ENCODE assay signal across 30 cellular contexts in the genomic region with DNA sequence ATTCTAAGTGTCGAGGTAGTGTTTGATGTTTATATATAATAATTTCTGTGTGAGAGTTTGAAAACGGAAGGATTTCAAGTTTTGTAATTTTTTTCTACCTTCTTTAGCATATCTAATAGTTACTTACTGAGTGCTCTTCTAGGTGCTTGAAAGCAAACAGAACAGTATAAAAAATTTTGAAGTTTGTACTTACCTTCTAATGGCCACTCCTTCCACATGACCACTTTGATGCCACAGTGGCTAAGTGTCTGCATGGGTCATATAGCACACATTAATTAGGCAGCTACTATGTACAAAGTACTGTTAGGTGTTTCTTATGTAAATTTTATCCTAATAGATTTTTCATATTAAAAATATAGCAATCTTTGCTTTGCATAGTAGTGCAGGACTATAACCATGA.
"Had no signal": no experiment of that assay in that cellular context is flagged by ENCODE, and none has a peak within 500 bp of the region (broad histone marks: within the 10 kb centered on the region; RNA-seq: fewer than 3 reads in every experiment).

No MANE protein-coding gene starts in this region.

- H3K4me3 Mint-ChIP-seq: activated CD8-positive, alpha-beta T cell treated with anti-CD3 and anti-CD28 coated beads for 36 hours; activated naive CD4-positive, alpha-beta T cell treated with anti-CD3 and anti-CD28 coated beads for 36 hours; activated T-cell treated with anti-CD3 and anti-CD28 coated beads, Interleukin-2, amount 50 U/mL, for 4 hours; activated T-helper 1 cell treated with anti-CD3 and anti-CD28 coated beads, Interleukin-12 subunit alpha, Interleukin-12 subunit beta, Interleukin-2, Interleukin-4 antibody, amounts not matched to agents 30 ng/mL and 10 ng/mL and 1 ng/mL, durations not matched to agents 14 hours and 24 hours and 36 hours had no signal

- H3K27me3 ChIP-seq: adrenal gland, body of pancreas, breast epithelium, SJCRH30 had no signal

- H3K9me3 Mint-ChIP-seq: activated CD8-positive, alpha-beta T cell treated with anti-CD3 and anti-CD28 coated beads for 36 hours; activated naive CD4-positive, alpha-beta T cell treated with anti-CD3 and anti-CD28 coated beads for 36 hours; activated naive CD4-positive, alpha-beta T cell treated with anti-CD3 and anti-CD28 coated beads, Interleukin-2, amount 50 U/mL, for 72 hours; activated T-cell treated with anti-CD3 and anti-CD28 coated beads, Interleukin-2, amount 50 U/mL, for 4 hours; activated T-helper 1 cell treated with anti-CD3 and anti-CD28 coated beads, Interleukin-12 subunit alpha, Interleukin-12 subunit beta, Interleukin-2, Interleukin-4 antibody, amounts not matched to agents 30 ng/mL and 10 ng/mL and 1 ng/mL, durations not matched to agents 14 hours and 24 hours and 36 hours had no signal

- H3K27me3 Mint-ChIP-seq: activated CD8-positive, alpha-beta T cell treated with anti-CD3 and anti-CD28 coated beads for 36 hours had no signal

- H3K9me3 ChIP-seq: adrenal gland, body of pancreas, breast epithelium, SJCRH30, SK-N-SH had no signal

- H3K36me3 ChIP-seq: breast epithelium had no signal

- H3K4me1 ChIP-seq: breast epithelium had no signal

- H3K27ac Mint-ChIP-seq: activated naive CD4-positive, alpha-beta T cell treated with anti-CD3 and anti-CD28 coated beads for 36 hours had no signal

- H3K27ac ChIP-seq: adrenal gland, body of pancreas, breast epithelium, SJCRH30, WERI-Rb-1 had no signal

- DNase-seq: activated CD4-positive, alpha-beta T cell treated with anti-CD3 and anti-CD28 coated beads for 1 hour; activated CD4-positive, alpha-beta T cell treated with anti-CD3 and anti-CD28 coated beads for 48 hours; activated CD4-positive, CD25-positive, alpha-beta regulatory T cell; activated CD8-positive, alpha-beta T cell treated with anti-CD3 and anti-CD28 coated beads for 36 hours; activated gamma-delta T cell treated with Interleukin-2 at 50 U/mL for 16 hours; activated naive CD4-positive, alpha-beta T cell treated with anti-CD3 and anti-CD28 coated beads for 36 hours; activated T-cell treated with anti-CD3 and anti-CD28 coated beads, Interleukin-2, amount 50 U/mL, for 4 hours; adrenal gland; body of pancreas; caudate nucleus; cerebellar nuclear complex; NCI-H1105 treated with DMSO at 0.1 percent for 48 hours; NCI-H1436; NCI-H1694; NCI-H1930; NCI-H2081 treated with DMSO at 0.1 percent for 48 hours; NCI-H226; NCI-H446 treated with DMSO at 0.1 percent for 48 hours; NCI-H524; NCI-H69; SHP77; SJCRH30; SK-N-SH; T-helper 2 cell; T-helper 9 cell; WERI-Rb-1 had no signal

- H3K4me3 ChIP-seq: adrenal gland, body of pancreas, breast epithelium, K562, SJCRH30 had no signal
